In genomic region chr16:4182581-4183257, GRCh38 we compare ENCODE assay signal across 8 cellular contexts. TPM values are rescaled to one million over a fixed set of nuclear protein-coding genes. Genes with fewer than 3 reads are reported as not detected.
DNase-seq lines count a peak whose midpoint lies in the region; ATAC-seq and TF ChIP-seq lines count a peak whose summit lies in the region.

No MANE protein-coding gene starts in this region.

- no peak for TF ChIP-seq CTCF in activated B cell treated with CpG ODN at 0.5 μM for 24 hours (IDR thresholded peaks at IDR 0.05)

- no peaks in the 10 kb centered on the region for H3K9me3 Mint-ChIP-seq in activated T-cell treated with anti-CD3 and anti-CD28 coated beads, Interleukin-2, amount 50 U/mL, for 24 hours
- H3K9me3 Mint-ChIP-seq in activated B cell treated with CpG ODN at 0.5 μM for 24 hours = no peaks in the 10 kb centered on the region

- peak overlapping the region; percentile 87 for H3K27ac Mint-ChIP-seq in activated T-cell treated with anti-CD3 and anti-CD28 coated beads, Interleukin-2, amount 50 U/mL, for 24 hours
- H3K27ac Mint-ChIP-seq in activated B cell treated with CpG ODN at 0.5 μM for 24 hours = peak overlapping the region; percentile 30

- peak overlapping the region; percentile 80 for H3K4me3 Mint-ChIP-seq in activated T-cell treated with anti-CD3 and anti-CD28 coated beads, Interleukin-2, amount 50 U/mL, for 24 hours
- H3K4me3 Mint-ChIP-seq in activated B cell treated with CpG ODN at 0.5 μM for 24 hours = peak overlapping the region; percentile 81

- ATAC-seq in HG03159 (IDR thresholded peaks at IDR 0.05; ENCODE audit: unreplicated experiment) (peak; percentile 36), activated B cell treated with CpG ODN at 0.5 μM for 24 hours (ENCODE audit: low read depth) (no peak), HG02970 (IDR thresholded peaks at IDR 0.05; ENCODE audit: low FRiP score, unreplicated experiment) (no peak)

- WGBS in iPS DF 6.9 (ENCODE audit: insufficient coverage, insufficient read length) = no CpG with 5 or more reads among the region's 24 CpGs

- no peak for DNase-seq in activated T-cell treated with anti-CD3 and anti-CD28 coated beads, Interleukin-2, amount 50 U/mL, for 24 hours
- no peak for DNase-seq in activated T-cell treated with anti-CD3 and anti-CD28 coated beads, Interleukin-2, amount 50 U/mL, for 1 hour
- DNase-seq in activated B cell treated with CpG ODN at 0.5 μM for 24 hours = no peak
- DNase-seq in iPS DF 6.9 (ENCODE audit: low read depth, low spot score) = no peak
- no peak for DNase-seq in HK-2 (ENCODE audit: unreplicated experiment)

- CTCF ChIA-PET in activated B cell treated with CpG ODN at 0.5 μM for 24 hours (lab: Charles Lee) = no interaction called here

- H3K9me3 ChIP-seq in iPS DF 6.9 (ENCODE audit: control insufficient read depth, insufficient read depth, low read length) (no peaks in the 10 kb centered on the region), stomach smooth muscle (ENCODE audit: control insufficient read depth in 2 of 2, low read length in 2 of 2) (no peaks in the 10 kb centered on the region)

- H3K36me3 Mint-ChIP-seq in activated T-cell treated with anti-CD3 and anti-CD28 coated beads, Interleukin-2, amount 50 U/mL, for 24 hours (ENCODE audit: low read depth) = no peaks in the 10 kb centered on the region
- no peaks in the 10 kb centered on the region for H3K36me3 Mint-ChIP-seq in activated B cell treated with CpG ODN at 0.5 μM for 24 hours (ENCODE audit: low read depth)

- no peaks in the 10 kb centered on the region for H3K36me3 ChIP-seq in iPS DF 6.9 (ENCODE audit: control insufficient read depth, insufficient read depth, low read length)
- no peaks in the 10 kb centered on the region for H3K36me3 ChIP-seq in stomach smooth muscle (ENCODE audit: control insufficient read depth in 2 of 2, insufficient read depth in 2 of 2, low read length in 2 of 2)

- H3K27ac ChIP-seq in iPS DF 6.9 (ENCODE audit: low read length) = no peak overlapping the region
- H3K27ac ChIP-seq in stomach smooth muscle (ENCODE audit: low read length) = peak overlapping the region; percentile 87

- H3K4me3 ChIP-seq in iPS DF 6.9 (ENCODE audit: low read length) (peak overlapping the region; percentile 79; the same call in 1 of the 2 replicates), stomach smooth muscle (ENCODE audit: low read length in 2 of 2) (peak overlapping the region; percentile 69 to 81)

- H3K27me3 ChIP-seq in iPS DF 6.9 (ENCODE audit: control insufficient read depth, insufficient read depth, low read length) (no peaks in the 10 kb centered on the region), stomach smooth muscle (ENCODE audit: control insufficient read depth in 1 of 2, insufficient read depth in 2 of 2, low read length in 2 of 2) (no peaks in the 10 kb centered on the region)

- POLR2A ChIA-PET in activated B cell treated with CpG ODN at 0.5 μM for 24 hours (lab: Charles Lee) = interaction anchor here (0.5 kb wide), 1 partner anchor 1650 kb away, joined by 3 read pairs; no protein-coding TSS in a partner anchor

- H3K27me3 Mint-ChIP-seq in activated T-cell treated with anti-CD3 and anti-CD28 coated beads, Interleukin-2, amount 50 U/mL, for 24 hours = peaks cover 5% of the 10 kb centered on the region
- H3K27me3 Mint-ChIP-seq in activated B cell treated with CpG ODN at 0.5 μM for 24 hours = peaks cover 2% of the 10 kb centered on the region

- H3K9ac ChIP-seq in stomach smooth muscle (ENCODE audit: low read length in 2 of 2) = peak overlapping the region; percentile 82 to 84

- no peaks in the 10 kb centered on the region for H3K4me1 ChIP-seq in iPS DF 6.9 (ENCODE audit: control insufficient read depth, insufficient read depth, low read length)
- peaks cover 13% of the 10 kb centered on the region for H3K4me1 ChIP-seq in stomach smooth muscle (ENCODE audit: control insufficient read depth, insufficient read depth, low read length)

- intact Hi-C loops in activated B cell treated with CpG ODN at 0.5 μM for 24 hours (cut with micrococcal nuclease) = loop anchor here (1.0 to 5.0 kb wide), 3 partner anchors 65 to 89 kb away; partner anchors contain the start of gene ADCY9

- peaks cover 10% of the 10 kb centered on the region for H3K4me1 Mint-ChIP-seq in activated T-cell treated with anti-CD3 and anti-CD28 coated beads, Interleukin-2, amount 50 U/mL, for 24 hours (ENCODE audit: low read depth)
- H3K4me1 Mint-ChIP-seq in activated B cell treated with CpG ODN at 0.5 μM for 24 hours = peaks cover 5% of the 10 kb centered on the region

RNA-seq across cellular contexts. Expression of gene SRL, which starts 59.2 kb away (rescaled TPM):
- not detected in 2 replicates for total RNA-seq in activated B cell treated with CpG ODN at 0.5 μM for 24 hours
